ENCODE assay signal across 8 cellular contexts in genomic region chr19:14364098-14364443, GRCh38. TPM values are rescaled to one million over a fixed set of nuclear protein-coding genes. Genes with fewer than 3 reads are reported as not detected.
A peak's percentile ranks its signal among the peaks of the same experiment; 100 is the strongest.
DNase-seq lines count a peak whose midpoint lies in the region; ATAC-seq and TF ChIP-seq lines count a peak whose summit lies in the region.
"Not testable (repeated sequence)": the region's sequence is repeated elsewhere in the genome, so short reads cannot be mapped to it uniquely, and the experiment has no call there.

No MANE protein-coding gene starts in this region.

- not testable (repeated sequence) for H3K27ac ChIP-seq in PC-3 (ENCODE audit: low read length)
- H3K27ac ChIP-seq in brain microvascular endothelial cell (peak overlapping the region; percentile 84), heart right ventricle (peak overlapping the region in 9 of 10 donors; percentile 64 to 87 (median 78)), mesodermal cell (ENCODE audit: low read depth, low read length, severe bottlenecking) (peak overlapping the region; percentile 92), rectal smooth muscle tissue (ENCODE audit: low read depth, low read length) (peak overlapping the region; percentile 73), transverse colon (peak overlapping the region; percentile 65 to 82 (median 76))

- not testable (repeated sequence) for H3K27me3 Mint-ChIP-seq in activated CD8-positive, alpha-beta memory T cell treated with anti-CD3 and anti-CD28 coated beads, Interleukin-2, amount 10 ng/mL, durations not matched to agents 7 days and 5 days

- TF ChIP-seq POLR2A in transverse colon (IDR thresholded peaks at IDR 0.05): not testable (repeated sequence)

- DNase-seq in PC-3; activated CD8-positive, alpha-beta memory T cell treated with anti-CD3 and anti-CD28 coated beads, Interleukin-2, amount 10 ng/mL, durations not matched to agents 7 days and 5 days; brain microvascular endothelial cell; heart right ventricle; transverse colon: not testable (repeated sequence)

- H3K79me2 ChIP-seq in PC-3 (ENCODE audit: low read length): not testable (repeated sequence)

- H3K9me3 Mint-ChIP-seq in activated CD8-positive, alpha-beta memory T cell treated with anti-CD3 and anti-CD28 coated beads, Interleukin-2, amount 10 ng/mL, durations not matched to agents 7 days and 5 days (ENCODE audit: low read depth): not testable (repeated sequence)

- intact Hi-C loops in PC-3 (cut with micrococcal nuclease); transverse colon (cut with DNase I; ENCODE audit: low total_unique reads): not testable (repeated sequence)
- intact Hi-C loops in heart right ventricle (cut with DNase I): loop anchor here in 4 of 10 donors (5.0 kb wide), 1 partner anchor 43 kb away; no protein-coding TSS in a partner anchor

- not testable (repeated sequence) for H3K9me2 ChIP-seq in PC-3 (replicated peaks; ENCODE audit: low read length)

- BruUV-seq in PC-3 (replicated peaks; lab: Mats Ljungman, UMichigan): not testable (repeated sequence)

- H3K9me3 ChIP-seq in ES-I3 (ENCODE audit: control insufficient read depth, insufficient read depth, low read length); PC-3 (ENCODE audit: low read length); heart right ventricle; mesodermal cell (ENCODE audit: control insufficient read depth, low read length); transverse colon: not testable (repeated sequence)

- in situ Hi-C loops in brain microvascular endothelial cell (cut with HindIII; ENCODE audit: low pct_ligation_motif_present, low sequenced_read_pairs); transverse colon (cut with MboI; ENCODE audit: low pct_ligation_motif_present in 1 of 4, low pct_unique_long_range_greater_than_20kb in 1 of 4, low sequenced_read_pairs in 3 of 4): not testable (repeated sequence)

- H2AFZ ChIP-seq in PC-3 (ENCODE audit: low read length): peak overlapping the region; percentile 56

- not testable (repeated sequence) for H3K36me3 ChIP-seq in ES-I3 (ENCODE audit: insufficient read depth, low read length); PC-3 (ENCODE audit: low read depth, low read length); brain microvascular endothelial cell (replicated peaks); heart right ventricle; mesodermal cell (ENCODE audit: control insufficient read depth, insufficient read depth, low read length); rectal smooth muscle tissue (ENCODE audit: control insufficient read depth, insufficient read depth, low read length); transverse colon

- peaks cover 59% of the 10 kb centered on the region for H3K4me1 Mint-ChIP-seq in activated CD8-positive, alpha-beta memory T cell treated with anti-CD3 and anti-CD28 coated beads, Interleukin-2, amount 10 ng/mL, durations not matched to agents 7 days and 5 days

- TF ChIP-seq EP300 in transverse colon (IDR thresholded peaks at IDR 0.05; ENCODE audit: low read depth): not testable (repeated sequence)

- not testable (repeated sequence) for H3K27me3 ChIP-seq in PC-3 (ENCODE audit: low read length); brain microvascular endothelial cell (replicated peaks); heart right ventricle; rectal smooth muscle tissue (ENCODE audit: control insufficient read depth, insufficient read depth, low read length); transverse colon

- TF ChIP-seq CTCF in PC-3 (conservative IDR thresholded peaks at IDR 0.05; ENCODE audit: low read depth, low read length); brain microvascular endothelial cell (IDR thresholded peaks at IDR 0.05; ENCODE audit: low read depth, low read length, missing control alignments); heart right ventricle (IDR thresholded peaks at IDR 0.05); transverse colon (IDR thresholded peaks at IDR 0.05): not testable (repeated sequence)

- not testable (repeated sequence) for H3F3A ChIP-seq in PC-3 (ENCODE audit: low read length, unreplicated experiment)

- not testable (repeated sequence) for ATAC-seq in PC-3; activated CD8-positive, alpha-beta memory T cell treated with anti-CD3 and anti-CD28 coated beads, Interleukin-2, amount 10 ng/mL, durations not matched to agents 7 days and 5 days; heart right ventricle

- H3K27ac Mint-ChIP-seq in activated CD8-positive, alpha-beta memory T cell treated with anti-CD3 and anti-CD28 coated beads, Interleukin-2, amount 10 ng/mL, durations not matched to agents 7 days and 5 days: peak overlapping the region; percentile 78

- POLR2A ChIA-PET in PC-3 (lab: Charles Lee; ENCODE audit: unreplicated experiment): not testable (repeated sequence)

- CTCF ChIA-PET in PC-3 (lab: Charles Lee): interaction anchor here (1.0 kb wide), 2 partner anchors 38 to 42 kb away, joined by 3 to 9 read pairs; no protein-coding TSS in a partner anchor
- CTCF ChIA-PET in activated CD8-positive, alpha-beta memory T cell treated with anti-CD3 and anti-CD28 coated beads, Interleukin-2, amount 10 ng/mL, durations not matched to agents 7 days and 5 days (lab: Charles Lee): interaction anchor here (0.7 to 13.1 kb wide), 8 partner anchors 11 to 227 kb away, joined by 3 to 211 read pairs (median 10); partner anchors contain the start of genes ADGRE5 and ASF1B

- H3K4me3 ChIP-seq in PC-3 (ENCODE audit: low read length); brain microvascular endothelial cell (ENCODE audit: low read depth, low read length); transverse colon: not testable (repeated sequence)
- H3K4me3 ChIP-seq in heart right ventricle (peak overlapping the region in 5 of 10 donors; percentile 14 to 50 (median 37)), mesodermal cell (ENCODE audit: extremely low read depth, insufficient read depth, low read length, poor library complexity, severe bottlenecking) (peak overlapping the region; percentile 18), rectal smooth muscle tissue (ENCODE audit: low read length) (peak overlapping the region; percentile 60)

- H3K9ac ChIP-seq in ES-I3 (ENCODE audit: low read depth, low read length): peak overlapping the region; percentile 51
- not testable (repeated sequence) for H3K9ac ChIP-seq in PC-3 (ENCODE audit: low read length); rectal smooth muscle tissue (ENCODE audit: low read length)

- not testable (repeated sequence) for H4K20me1 ChIP-seq in PC-3 (ENCODE audit: low read length)

- H3K36me3 Mint-ChIP-seq in activated CD8-positive, alpha-beta memory T cell treated with anti-CD3 and anti-CD28 coated beads, Interleukin-2, amount 10 ng/mL, durations not matched to agents 7 days and 5 days: not testable (repeated sequence)

- peak overlapping the region; percentile 76 for H3K4me3 Mint-ChIP-seq in activated CD8-positive, alpha-beta memory T cell treated with anti-CD3 and anti-CD28 coated beads, Interleukin-2, amount 10 ng/mL, durations not matched to agents 7 days and 5 days

- WGBS in heart right ventricle, 2 donors: 66 to 75% methylated on average over 9 of the region's 9 CpGs
- 70 to 80% methylated on average over 5 to 7 of the region's 9 CpGs for WGBS in mesodermal cell (ENCODE audit: insufficient coverage in 2 of 2), 2 experiments
- 60 to 72% methylated on average over 2 to 9 of the region's 9 CpGs for WGBS in transverse colon (ENCODE audit: low coverage in 1 of 2), 2 donors

- H3K4me1 ChIP-seq in ES-I3 (ENCODE audit: insufficient read depth, low read length); PC-3 (ENCODE audit: insufficient read depth, low read length); mesodermal cell (ENCODE audit: control insufficient read depth, insufficient read depth, low read length, poor library complexity, severe bottlenecking); rectal smooth muscle tissue (ENCODE audit: control insufficient read depth, insufficient read depth, low read length): not testable (repeated sequence)
- H3K4me1 ChIP-seq in heart right ventricle (peaks cover 0 to 75% (median 29%) of the 10 kb centered on the region in 9 donors), transverse colon (peaks cover 8 to 43% (median 17%) of the 10 kb centered on the region in 4 donors)

- H3K4me2 ChIP-seq in PC-3 (ENCODE audit: low read length): peak overlapping the region; percentile 66; the same call in 1 of the 2 replicates

RNA-seq across cellular contexts. Expression of gene ADGRE5, which starts 17.2 kb away (rescaled TPM):
- 105 and 120 TPM in 2 replicates for total RNA-seq in PC-3 (2014; rRNA removed)
- total RNA-seq in activated CD8-positive, alpha-beta memory T cell treated with anti-CD3 and anti-CD28 coated beads, Interleukin-2, amount 10 ng/mL, durations not matched to agents 7 days and 5 days: 100 to 1,000 TPM; 276 to 311 TPM
- total RNA-seq in heart right ventricle: 10 to 100 TPM; 24.0 to 58.0 (median 32.8) TPM
- 10 to 100 TPM; 14.5 to 30.6 TPM for polyA plus RNA-seq in heart right ventricle
- polyA plus RNA-seq in mesodermal cell (2013, experiment 1 of 2): 18.4 TPM
- polyA plus RNA-seq in mesodermal cell (2013, experiment 2 of 2): 15.9 TPM
- 100 to 1,000 TPM in 3 of 4 donors, 10 to 100 TPM in 1; 77.4 to 257 (median 136) TPM for total RNA-seq in transverse colon

RNA-seq across cellular contexts. Expression of gene DDX39A, which starts 55.1 kb away (rescaled TPM):
- 308 and 311 TPM in 2 replicates for total RNA-seq in PC-3 (2014; rRNA removed)
- 100 to 1,000 TPM; 273 to 311 TPM for total RNA-seq in activated CD8-positive, alpha-beta memory T cell treated with anti-CD3 and anti-CD28 coated beads, Interleukin-2, amount 10 ng/mL, durations not matched to agents 7 days and 5 days
- 10 to 100 TPM; 15.4 to 39.6 (median 21.7) TPM for total RNA-seq in heart right ventricle
- 100 to 1,000 TPM in 1 of 2 donors, 10 to 100 TPM in 1; 78.3 to 110 TPM for polyA plus RNA-seq in heart right ventricle
- polyA plus RNA-seq in mesodermal cell (2013, experiment 1 of 2): 50.4 TPM
- polyA plus RNA-seq in mesodermal cell (2013, experiment 2 of 2): 46.8 TPM
- 100 to 1,000 TPM in 3 of 4 donors, 10 to 100 TPM in 1; 66.4 to 286 (median 163) TPM for total RNA-seq in transverse colon
